In the genomic region with DNA sequence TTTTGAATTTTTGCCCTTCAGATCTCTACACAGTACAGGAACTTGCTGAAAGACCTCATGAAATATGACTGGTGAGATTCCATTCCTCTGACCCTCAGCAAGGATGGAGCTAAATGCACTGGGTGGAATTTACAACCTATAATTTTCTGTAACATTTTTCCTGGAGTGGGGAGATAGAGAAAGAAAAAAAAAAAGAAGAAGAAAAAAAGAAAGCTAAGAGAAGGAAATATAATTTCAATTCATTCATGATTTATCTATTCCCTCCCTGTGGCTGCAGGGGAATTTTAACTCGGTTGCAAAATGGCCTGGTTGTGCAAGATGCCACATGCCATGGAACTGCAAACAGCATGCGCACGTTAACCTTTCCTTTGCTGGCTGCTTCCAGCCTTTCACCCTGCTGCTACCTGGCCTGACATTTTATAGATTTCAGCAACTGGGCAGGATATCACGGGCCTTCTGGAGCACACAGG, we compare ENCODE assay signal across 15 cellular contexts.
DNase-seq lines count a peak whose midpoint lies in the region; FAIRE-seq and TF ChIP-seq lines count a peak whose summit lies in the region.
"Had no signal": no experiment of that assay in that cellular context is flagged by ENCODE, and none has a peak within 500 bp of the region (broad histone marks: within the 10 kb centered on the region; RNA-seq: fewer than 3 reads in every experiment).

No MANE protein-coding gene starts in this region.

- H3K4me2 ChIP-seq in keratinocyte (ENCODE audit: control insufficient read depth, extremely low read depth, insufficient read depth, low read depth, low read length) (peak overlapping the region; percentile 46), Karpas-422 (ENCODE audit: low read depth, low read length, poor library complexity, severe bottlenecking) (no peak overlapping the region)

- peak overlapping the region; percentile 21 for H2AFZ ChIP-seq in keratinocyte (ENCODE audit: control insufficient read depth, low read length)
- H2AFZ ChIP-seq in Karpas-422 (ENCODE audit: low read length), result no peak overlapping the region

- intact Hi-C loops in dorsolateral prefrontal cortex (cut with DNase I), result no loop called here

- TF ChIP-seq CTCF in AG09309 (IDR thresholded peaks at IDR 0.05; ENCODE audit: control insufficient read depth, insufficient read depth, low read depth, low read length, missing control alignments) (no peak), keratinocyte (optimal IDR thresholded peaks at IDR 0.05 in 1 of 3, IDR thresholded peaks at IDR 0.05 in 1 of 3, conservative IDR thresholded peaks at IDR 0.05 in 1 of 3; ENCODE audit: extremely low read depth in 1 of 3, insufficient read depth in 2 of 3, low read length in 3 of 3) (no peak), dorsolateral prefrontal cortex (IDR thresholded peaks at IDR 0.05 in 54 of 56, conservative IDR thresholded peaks at IDR 0.05 in 2 of 56; ENCODE audit: low read depth in 1 of 56, partially characterized antibody in 56 of 56) (no peak)

- H3K9ac ChIP-seq in keratinocyte (ENCODE audit: control insufficient read depth, extremely low read depth, insufficient read depth, low read length) (no peak overlapping the region), Karpas-422 (ENCODE audit: low read length) (no peak overlapping the region)

- peak; percentile 23 for FAIRE-seq in keratinocyte (lab: Jason Lieb, UNC)

- H4K20me1 ChIP-seq in keratinocyte (ENCODE audit: control insufficient read depth, extremely low read depth, insufficient read depth, low read length) (no peaks in the 10 kb centered on the region), Karpas-422 (ENCODE audit: insufficient read depth, low read depth, low read length) (no peaks in the 10 kb centered on the region)

- no peak overlapping the region for H3K27ac ChIP-seq in keratinocyte (ENCODE audit: control insufficient read depth, insufficient read depth, low read length)
- H3K27ac ChIP-seq in Karpas-422 (ENCODE audit: low read length), result no peak overlapping the region
- H3K27ac ChIP-seq in dorsolateral prefrontal cortex, result no peak overlapping the region
- no peak overlapping the region for H3K27ac ChIP-seq in SJCRH30
- H3K27ac ChIP-seq: Peyer's patch had no signal

- dilution Hi-C loops in keratinocyte (cut with MboI; ENCODE audit: extremely low pct_ligation_motif_present, low sequenced_read_pairs), result no loop called here

- H3K79me2 ChIP-seq in keratinocyte (ENCODE audit: control insufficient read depth, insufficient read depth, low read length) (no peaks in the 10 kb centered on the region), Karpas-422 (ENCODE audit: low read length) (no peaks in the 10 kb centered on the region)

- no peak overlapping the region for H3K4me3 ChIP-seq in AG09309 (ENCODE audit: control insufficient read depth, low read depth, low read length)
- no peak overlapping the region for H3K4me3 ChIP-seq in keratinocyte (ENCODE audit: control insufficient read depth in 2 of 3, extremely low read depth in 1 of 3, insufficient read depth in 2 of 3, low read depth in 1 of 3, low read length in 3 of 3)
- no peak overlapping the region for H3K4me3 ChIP-seq in Karpas-422 (ENCODE audit: low read length)
- no peak overlapping the region for H3K4me3 ChIP-seq in dorsolateral prefrontal cortex
- H3K4me3 ChIP-seq in SJCRH30, result no peak overlapping the region
- H3K4me3 ChIP-seq: Peyer's patch had no signal

- H3K27me3 ChIP-seq in keratinocyte (ENCODE audit: control insufficient read depth, extremely low read depth, insufficient read depth, low read length) (peaks cover 5% of the 10 kb centered on the region), Karpas-422 (ENCODE audit: low read length) (no peaks in the 10 kb centered on the region), dorsolateral prefrontal cortex (no peaks in the 10 kb centered on the region), SJCRH30 (no peaks in the 10 kb centered on the region)
- H3K27me3 ChIP-seq: Peyer's patch had no signal

- no peaks in the 10 kb centered on the region for H3K9me2 ChIP-seq in Karpas-422 (replicated peaks; ENCODE audit: insufficient read depth, low read length)

- H3K36me3 ChIP-seq in keratinocyte (ENCODE audit: control insufficient read depth in 2 of 2, extremely low read depth in 1 of 2, insufficient read depth in 2 of 2, low read length in 2 of 2) (no peaks in the 10 kb centered on the region), Karpas-422 (ENCODE audit: insufficient read depth, low read length) (no peaks in the 10 kb centered on the region), SJCRH30 (no peaks in the 10 kb centered on the region)
- H3K36me3 ChIP-seq: Peyer's patch had no signal

- no peaks in the 10 kb centered on the region for H3K9me1 ChIP-seq in keratinocyte (ENCODE audit: control insufficient read depth, extremely low read depth, insufficient read depth, low read length)

- DNase-seq in AG09309 (ENCODE audit: low read depth), result peak; percentile 32
- DNase-seq in MV-4-11 (lab: John Stamatoyannopoulos, UW), result peak; percentile 67
- peak; percentile 89 for DNase-seq in amniotic epithelial cell (ENCODE audit: low read depth)
- DNase-seq in keratinocyte (ENCODE audit: low read depth, low spot score), result no peak
- no peak for DNase-seq in Karpas-422
- no peak for DNase-seq in dorsolateral prefrontal cortex
- DNase-seq in dedifferentiated amniotic fluid mesenchymal stem cell (ENCODE audit: extremely low spot score), result no peak
- DNase-seq in SJCRH30, result no peak
- DNase-seq: activated naive CD8-positive, alpha-beta T cell treated with anti-CD3 and anti-CD28 coated beads, Interleukin-2, amount 10 ng/mL, durations not matched to agents 7 days and 5 days; activated T-cell treated with anti-CD3 and anti-CD28 coated beads, Interleukin-2, amount 50 U/mL, for 24 hours; caudate nucleus; COR-L47; NCI-H1930; NCI-H524 treated with DMSO at 0.1 percent for 48 hours; Peyer's patch had no signal

- no peaks in the 10 kb centered on the region for H3K9me3 ChIP-seq in keratinocyte (ENCODE audit: control insufficient read depth, low read depth, low read length)
- no peaks in the 10 kb centered on the region for H3K9me3 ChIP-seq in Karpas-422 (ENCODE audit: low read length)
- H3K9me3 ChIP-seq in SJCRH30 (replicated peaks), result no peaks in the 10 kb centered on the region
- H3K9me3 ChIP-seq: Peyer's patch had no signal

- H3K4me1 ChIP-seq in keratinocyte (ENCODE audit: control insufficient read depth, extremely low read depth, insufficient read depth, low read length) (peaks cover 26% of the 10 kb centered on the region), Karpas-422 (ENCODE audit: low read length) (no peaks in the 10 kb centered on the region), SJCRH30 (peaks cover 5% of the 10 kb centered on the region; the same call in 1 of the 2 replicates)
- H3K4me1 ChIP-seq: Peyer's patch had no signal

Comparison
In these comparisons a context has a peak if more than half of its experiments do, and no peak if none do; other contexts are left out.
1. DNase-seq: peak in AG09309 (single experiment), MV-4-11 (single experiment) and amniotic epithelial cell (single experiment); none in keratinocyte (single experiment), Karpas-422 (single experiment), dorsolateral prefrontal cortex (0 of 10), dedifferentiated amniotic fluid mesenchymal stem cell (single experiment) and SJCRH30 (0 of 2).